11 cellular contexts compared by ENCODE assay signal in the genomic region with DNA sequence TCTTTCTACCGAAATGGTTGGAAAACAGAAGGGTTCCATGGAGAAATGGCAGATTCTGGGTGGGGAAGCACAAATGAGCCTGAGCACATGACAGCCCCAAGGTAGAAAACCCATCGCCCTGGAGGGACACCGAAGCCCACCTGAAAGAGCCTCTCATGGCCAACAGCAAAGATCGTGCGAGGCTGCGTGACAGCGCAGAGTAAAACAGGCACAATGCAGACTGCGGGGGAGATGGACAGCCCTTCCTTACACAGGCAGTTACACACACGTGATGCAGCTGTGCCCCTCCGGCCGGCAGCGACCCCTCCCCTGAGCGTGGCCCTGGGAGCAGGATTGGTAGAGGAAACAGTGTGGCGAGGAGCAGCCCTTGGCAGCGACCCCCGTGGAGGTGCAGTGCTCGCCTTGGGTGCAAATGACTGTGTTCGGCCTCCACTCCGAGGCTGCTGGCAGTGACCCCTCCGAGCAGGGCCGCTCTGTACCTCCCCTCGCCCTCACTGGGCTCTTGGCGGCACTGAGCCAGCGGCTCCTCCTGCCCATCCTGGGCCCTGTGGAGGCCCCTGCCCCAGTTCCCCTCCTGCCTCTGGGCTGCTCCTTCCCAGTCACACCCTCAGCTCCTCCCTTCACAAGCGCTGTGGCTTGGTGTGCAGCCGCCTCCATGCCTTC.
"Had no signal": no experiment of that assay in that cellular context is flagged by ENCODE, and none has a peak within 500 bp of the region (broad histone marks: within the 10 kb centered on the region; RNA-seq: fewer than 3 reads in every experiment).

No MANE protein-coding gene starts in this region.

- H3K27me3 ChIP-seq: adrenal gland, cardiac muscle cell, hepatocyte, ovary had no signal

- H3K27ac ChIP-seq: adrenal gland, cardiac muscle cell, esophagus muscularis mucosa, hepatocyte, ovary had no signal

- H3K36me3 ChIP-seq: adrenal gland, cardiac muscle cell, esophagus muscularis mucosa, ovary had no signal

- H3K4me3 ChIP-seq: adrenal gland, cardiac muscle cell, esophagus muscularis mucosa, hepatocyte, ovary had no signal

- H3K27ac Mint-ChIP-seq: activated CD4-positive, alpha-beta T cell treated with anti-CD3 and anti-CD28 coated beads, Interleukin-2, amount 10 ng/mL, durations not matched to agents 7 days and 5 days; activated naive CD4-positive, alpha-beta T cell treated with anti-CD3 and anti-CD28 coated beads, Interleukin-2, amount 10 ng/mL, durations not matched to agents 7 days and 5 days; T-helper 2 cell treated with Interferon-gamma antibody and Interleukin-4, amounts not matched to agents 5 μg/mL and 100 μg/mL, for 36 hours had no signal

- H3K4me1 ChIP-seq: adrenal gland, esophagus muscularis mucosa had no signal

- H3K9me3 Mint-ChIP-seq: activated CD4-positive, alpha-beta T cell treated with anti-CD3 and anti-CD28 coated beads, Interleukin-2, amount 10 ng/mL, durations not matched to agents 7 days and 5 days; activated naive CD4-positive, alpha-beta T cell treated with anti-CD3 and anti-CD28 coated beads, Interleukin-2, amount 10 ng/mL, durations not matched to agents 7 days and 5 days; T-helper 2 cell treated with Interferon-gamma antibody and Interleukin-4, amounts not matched to agents 5 μg/mL and 100 μg/mL, for 36 hours had no signal

- DNase-seq: activated CD4-positive, alpha-beta T cell treated with anti-CD3 and anti-CD28 coated beads, Interleukin-2, amount 10 ng/mL, durations not matched to agents 7 days and 5 days; activated naive CD4-positive, alpha-beta T cell treated with anti-CD3 and anti-CD28 coated beads, Interleukin-2, amount 10 ng/mL, durations not matched to agents 7 days and 5 days; activated T-cell treated with anti-CD3 and anti-CD28 coated beads, Interleukin-2, amount 50 U/mL, for 1 hour; stimulated activated naive CD4-positive, alpha-beta T cell treated with Interleukin-2 at 50 U/mL for 16 hours; trophoblast cell had no signal

- H3K4me3 Mint-ChIP-seq: activated CD4-positive, alpha-beta T cell treated with anti-CD3 and anti-CD28 coated beads, Interleukin-2, amount 10 ng/mL, durations not matched to agents 7 days and 5 days; activated naive CD4-positive, alpha-beta T cell treated with anti-CD3 and anti-CD28 coated beads, Interleukin-2, amount 10 ng/mL, durations not matched to agents 7 days and 5 days; T-helper 2 cell treated with Interferon-gamma antibody and Interleukin-4, amounts not matched to agents 5 μg/mL and 100 μg/mL, for 36 hours had no signal

- H3K4me1 Mint-ChIP-seq: activated CD4-positive, alpha-beta T cell treated with anti-CD3 and anti-CD28 coated beads, Interleukin-2, amount 10 ng/mL, durations not matched to agents 7 days and 5 days; activated naive CD4-positive, alpha-beta T cell treated with anti-CD3 and anti-CD28 coated beads, Interleukin-2, amount 10 ng/mL, durations not matched to agents 7 days and 5 days had no signal

- H2AFZ ChIP-seq: hepatocyte had no signal

- H3K79me2 ChIP-seq: hepatocyte had no signal

- H3K4me2 ChIP-seq: hepatocyte had no signal

- H3K9me3 ChIP-seq: adrenal gland, esophagus muscularis mucosa, ovary had no signal

- H3K36me3 Mint-ChIP-seq: activated naive CD4-positive, alpha-beta T cell treated with anti-CD3 and anti-CD28 coated beads, Interleukin-2, amount 10 ng/mL, durations not matched to agents 7 days and 5 days had no signal
